ENCODE assay signal across 8 cellular contexts in the genomic region with DNA sequence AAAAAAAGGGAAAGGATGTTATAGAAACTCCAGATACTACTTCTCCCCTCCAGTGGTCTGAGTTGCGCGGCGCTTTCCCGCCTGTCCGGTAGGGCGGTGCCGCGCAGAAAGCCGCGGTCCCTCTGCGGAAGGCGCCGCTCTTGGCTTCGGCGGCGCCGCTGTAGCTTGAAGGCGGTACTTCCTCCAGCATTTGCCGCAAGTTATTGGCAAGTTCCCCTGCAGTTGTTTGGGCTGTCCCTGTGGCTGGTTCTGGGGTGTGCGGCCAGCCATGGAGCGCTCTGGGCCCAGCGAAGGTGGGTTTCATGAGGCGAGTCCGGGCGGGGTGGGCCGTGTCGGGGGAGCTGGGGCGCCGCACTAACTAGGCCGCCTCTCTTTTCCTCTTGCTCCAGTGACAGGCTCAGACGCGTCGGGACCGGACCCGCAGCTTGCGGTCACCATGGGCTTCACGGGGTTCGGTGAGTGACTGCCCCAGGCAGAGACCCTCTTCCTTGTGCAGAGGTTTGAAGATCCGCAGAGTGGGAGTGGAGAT. TPM values are rescaled to one million over a fixed set of nuclear protein-coding genes. Genes with fewer than 3 reads are reported as not detected.
DNase-seq lines count a peak whose midpoint lies in the region; ATAC-seq, FAIRE-seq and TF ChIP-seq lines count a peak whose summit lies in the region.
"Not testable (repeated sequence)": the region's sequence is repeated elsewhere in the genome, so short reads cannot be mapped to it uniquely, and the experiment has no call there.

A gene (plus strand): TSS at position 219 of the 529 bp plus-strand sequence. CDS start 50 bp downstream, at position 269.

- not testable (repeated sequence) for H3K27me3 ChIP-seq in adrenal gland; prostate gland (replicated peaks; ENCODE audit: insufficient read depth)

- TF ChIP-seq CTCF in adrenal gland (IDR thresholded peaks at IDR 0.05) = peak; percentile 47 to 64 (median 55)
- peak in 3 of 4 experiments; percentile 53 to 77 (median 73) for TF ChIP-seq CTCF in prostate gland (IDR thresholded peaks at IDR 0.05)

- TF ChIP-seq POLR2A in GM12891 (IDR thresholded peaks at IDR 0.05; ENCODE audit: low read depth, low read length) (peak; percentile 80), adrenal gland (IDR thresholded peaks at IDR 0.05) (peak; percentile 44 to 65)
- not testable (repeated sequence) for TF ChIP-seq POLR2A in prostate gland (IDR thresholded peaks at IDR 0.05)

- H3K4me3 ChIP-seq in adrenal gland (peak within 1 kb of the TSS; percentile 5 to 90 (median 78)), prostate gland (peak within 1 kb of the TSS; percentile 72 to 77), urinary bladder (ENCODE audit: low read depth, low read length) (peak within 1 kb of the TSS; percentile 91)

- peaks cover 0 to 11% of the 10 kb centered on the region in 2 donors for H3K4me1 ChIP-seq in adrenal gland (replicated peaks in 1 of 2)
- not testable (repeated sequence) for H3K4me1 ChIP-seq in prostate gland (replicated peaks); urinary bladder (ENCODE audit: insufficient read depth)

- H3K36me3 ChIP-seq in adrenal gland (replicated peaks in 1 of 2) = peaks cover 0 to 23% of the 10 kb centered on the region in 2 donors
- H3K36me3 ChIP-seq in prostate gland; urinary bladder (ENCODE audit: insufficient read depth): not testable (repeated sequence)

- peak; percentile 61 for DNase-seq in GM12891 (ENCODE audit: insufficient read length, low spot score)
- peak; percentile 74 for DNase-seq in NCI-H1436 (lab: John Stamatoyannopoulos, UW)
- peak; percentile 52 to 92 (median 63) for DNase-seq in T-helper 1 cell
- peak; percentile 83 to 92 (median 88) for DNase-seq in adrenal gland
- peak; percentile 90 for DNase-seq in left cardiac atrium
- peak; percentile 83 for DNase-seq in prostate gland (ENCODE audit: low spot score)

- ATAC-seq in HG02840 (IDR thresholded peaks at IDR 0.05; ENCODE audit: low FRiP score, unreplicated experiment) (peak; percentile 100), left cardiac atrium (peak; percentile 99 to 100)

- peak within 1 kb of the TSS in 3 of 5 donors; percentile 38 to 84 (median 64) for H3K27ac ChIP-seq in adrenal gland
- H3K27ac ChIP-seq in prostate gland = peak within 1 kb of the TSS; percentile 31 to 56
- H3K27ac ChIP-seq in urinary bladder (ENCODE audit: low read depth) = not testable (repeated sequence)

- peak; percentile 96 for FAIRE-seq in GM12891 (lab: Jason Lieb, UNC)

- intact Hi-C loops in adrenal gland (cut with DNase I); left cardiac atrium (cut with DNase I); prostate gland (cut with DNase I): not testable (repeated sequence)

- H3K9me3 ChIP-seq in adrenal gland (replicated peaks in 1 of 3); prostate gland: not testable (repeated sequence)

- WGBS in adrenal gland, 4 donors = 0 to 1% (median 0%) methylated on average over 20 to 39 of the region's 39 CpGs
- WGBS in prostate gland = under 1% methylated on average over 39 of the region's 39 CpGs
- WGBS in urinary bladder = under 1% methylated on average over 38 of the region's 39 CpGs

TF ChIP-seq in GM12891, 5 proteins besides CTCF, POLR2A, EP300 and RAD21:
- peak; percentile 80 for TF ChIP-seq POLR2AphosphoS5 (IDR thresholded peaks at IDR 0.05; ENCODE audit: low read depth, low read length)
- TF ChIP-seq SPI1 (IDR thresholded peaks at IDR 0.05; ENCODE audit: low read depth, low read length) = peak; percentile 16; the same call in 1 of the 2 replicates
- peak; percentile 80 for TF ChIP-seq TAF1 (IDR thresholded peaks at IDR 0.05; ENCODE audit: low read depth, low read length)

RNA-seq across cellular contexts. Expression of the gene that starts here (rescaled TPM):
- 25.3 TPM for polyA plus RNA-seq in GM12891 (2012; ENCODE audit: low read depth, missing spikeins)
- 10 to 100 TPM in 7 of 8 donors, 1 to 10 TPM in 1; 9.2 to 33.7 (median 23.6) TPM for total RNA-seq in adrenal gland
- polyA plus RNA-seq in adrenal gland = 10 to 100 TPM; 21.2 to 38.6 (median 33.7) TPM
- total RNA-seq in left cardiac atrium = 10 to 100 TPM; 14.5 TPM
- 10 to 100 TPM; 16.2 to 27.1 TPM for total RNA-seq in prostate gland
- total RNA-seq in urinary bladder = 48.3 TPM
- 19.3 TPM for polyA plus RNA-seq in urinary bladder
